1 cellular context compared by ENCODE assay signal in the genomic region with DNA sequence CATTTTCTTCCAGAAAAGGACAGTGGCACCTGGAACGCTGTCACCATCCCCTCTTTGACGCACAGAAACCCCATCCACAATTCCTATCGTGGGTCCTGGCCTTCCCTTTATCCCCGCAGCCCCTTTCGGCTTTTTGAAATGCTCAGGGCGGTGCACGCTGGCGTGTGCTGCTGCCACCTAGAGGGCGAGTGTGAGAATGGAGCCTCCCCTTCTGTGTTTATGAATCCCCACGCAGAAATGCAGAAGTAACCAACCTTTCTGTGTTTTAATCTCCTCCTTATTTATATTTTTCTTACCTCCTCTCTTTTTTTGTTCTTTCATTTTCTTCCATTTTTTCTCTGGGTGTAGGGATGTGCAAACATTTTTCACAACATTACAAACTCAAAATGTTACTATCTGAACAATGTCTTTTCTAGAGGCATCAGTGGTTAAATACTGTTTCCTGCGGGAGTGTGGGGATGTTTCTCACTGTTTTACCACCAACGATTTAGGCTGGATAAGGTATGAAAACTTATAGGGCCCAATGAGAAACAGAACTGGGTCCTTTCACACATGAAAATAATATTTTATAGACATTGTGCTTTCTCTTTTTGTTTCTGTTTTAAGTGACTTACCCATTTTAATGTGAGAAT.
TF ChIP-seq lines count a peak whose summit lies in the region.

No MANE protein-coding gene starts in this region.

TF ChIP-seq in endothelial cell of umbilical vein, 7 proteins besides CTCF, POLR2A, EP300 and RAD21 (continued from another document):
- no peak for TF ChIP-seq JUN (IDR thresholded peaks at IDR 0.05; ENCODE audit: borderline replicate concordance, insufficient read depth, insufficient read length, low read depth)
- no peak for TF ChIP-seq GATA2 (IDR thresholded peaks at IDR 0.05; ENCODE audit: insufficient read depth, insufficient read length, low read depth, low read length)
- TF ChIP-seq EZH2 (IDR thresholded peaks at IDR 0.05; ENCODE audit: borderline replicate concordance, low read depth, low read length, severe bottlenecking), result no peak
